ENCODE assay signal across 14 cellular contexts in the genomic region with DNA sequence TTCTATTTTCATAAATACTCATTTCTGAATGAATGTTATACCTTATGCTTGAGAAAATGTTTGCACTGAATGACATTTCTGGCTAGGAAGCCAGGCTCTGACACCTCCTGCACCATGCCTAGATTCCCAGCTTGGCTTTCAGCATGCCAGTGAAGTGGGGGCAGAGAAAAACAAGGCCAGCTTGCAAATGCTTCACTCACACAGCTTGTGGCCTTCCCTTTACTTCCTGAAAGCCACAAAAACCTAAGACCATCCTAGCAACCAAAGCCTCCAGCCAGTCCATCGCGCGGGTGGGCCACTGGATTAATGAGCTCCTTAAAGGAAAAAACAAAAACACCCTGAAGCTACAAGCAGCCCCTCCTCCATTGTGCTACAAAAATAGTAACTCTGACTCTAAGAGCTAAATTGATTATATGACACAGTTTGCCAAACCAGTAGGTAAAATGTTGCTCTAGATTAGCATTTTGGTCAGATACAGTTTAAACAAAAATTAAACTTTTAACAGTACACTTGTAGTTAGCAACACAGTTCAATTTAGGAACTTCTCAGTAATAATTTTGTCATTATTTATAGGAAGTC.
DNase-seq lines count a peak whose midpoint lies in the region; ATAC-seq and TF ChIP-seq lines count a peak whose summit lies in the region.
"Had no signal": no experiment of that assay in that cellular context is flagged by ENCODE, and none has a peak within 500 bp of the region (broad histone marks: within the 10 kb centered on the region; RNA-seq: fewer than 3 reads in every experiment).

No MANE protein-coding gene starts in this region.

- ATAC-seq in GM21717 (IDR thresholded peaks at IDR 0.05; ENCODE audit: unreplicated experiment) = no peak
- ATAC-seq in GM18868 (IDR thresholded peaks at IDR 0.05; ENCODE audit: unreplicated experiment) = no peak

- H3K27ac Mint-ChIP-seq in nephron = peak overlapping the region in 2 of 3 experiments; percentile 60 to 71
- H3K27ac Mint-ChIP-seq: HFFc6 had no signal

- peaks cover 89% of the 10 kb centered on the region for H3K4me1 ChIP-seq in left ventricle myocardium inferior

- peak overlapping the region; percentile 11 for H3K4me3 ChIP-seq in left ventricle myocardium inferior
- H3K4me3 ChIP-seq: thoracic aorta had no signal

- H3K27me3 Mint-ChIP-seq in nephron (ENCODE audit: low read depth) = no peaks in the 10 kb centered on the region

- TF ChIP-seq CTCF in left ventricle myocardium inferior (IDR thresholded peaks at IDR 0.05; ENCODE audit: borderline replicate concordance) (no peak), nephron (IDR thresholded peaks at IDR 0.05; ENCODE audit: unreplicated experiment in 3 of 3) (no peak)

- no peak overlapping the region for H3K4me3 Mint-ChIP-seq in nephron
- H3K4me3 Mint-ChIP-seq: HFFc6 had no signal

- no peaks in the 10 kb centered on the region for H3K36me3 Mint-ChIP-seq in nephron (ENCODE audit: low read depth)

- intact Hi-C loops in left ventricle myocardium inferior (cut with micrococcal nuclease) = no loop called here

- no peaks in the 10 kb centered on the region for H3K36me3 ChIP-seq in left ventricle myocardium inferior
- H3K36me3 ChIP-seq: thoracic aorta had no signal

- H3K27me3 ChIP-seq in left ventricle myocardium inferior (ENCODE audit: low read depth) = no peaks in the 10 kb centered on the region

- no peaks in the 10 kb centered on the region for H3K9me3 Mint-ChIP-seq in nephron
- H3K9me3 Mint-ChIP-seq: HFFc6 had no signal

- H3K4me1 Mint-ChIP-seq in nephron = peaks cover 39% of the 10 kb centered on the region

- DNase-seq in DMS 273 treated with DMSO at 0.1 percent for 48 hours (lab: John Stamatoyannopoulos, UW) (peak; percentile 84), amygdala (lab: John Stamatoyannopoulos, UW) (peak in 31 of 56 donors; percentile 3 to 63 (median 17)), left ventricle myocardium inferior (no peak), activated gamma-delta T cell (lab: John Stamatoyannopoulos, UW) (no peak)
- DNase-seq in stimulated activated CD4-positive, alpha-beta T cell treated with anti-CD3 and anti-CD28 coated beads, Interleukin-1b, Interleukin-23, amount 100 ng/mL, for 48 hours = no peak
- DNase-seq: activated CD4-positive, CD25-positive, alpha-beta regulatory T cell treated with anti-CD3 and anti-CD28 coated beads, Interleukin-2, amount 50 U/mL, for 72 hours; activated T-cell treated with anti-CD3 and anti-CD28 coated beads for 4 hours; cortex of kidney; HFFc6; kidney glomerular epithelial cell had no signal

- peak overlapping the region; percentile 68 for H3K27ac ChIP-seq in left ventricle myocardium inferior (replicated peaks)
- H3K27ac ChIP-seq: thoracic aorta had no signal

- no peaks in the 10 kb centered on the region for H3K9me3 ChIP-seq in left ventricle myocardium inferior (replicated peaks)
- H3K9me3 ChIP-seq: thoracic aorta had no signal

Comparison
In these comparisons a context has a peak if more than half of its experiments do, and no peak if none do; other contexts are left out.
1. DNase-seq: peak in DMS 273 treated with DMSO at 0.1 percent for 48 hours (single experiment) and amygdala (31 of 56); none in left ventricle myocardium inferior (single experiment), stimulated activated CD4-positive, alpha-beta T cell treated with anti-CD3 and anti-CD28 coated beads, Interleukin-1b, Interleukin-23, amount 100 ng/mL, for 48 hours (single experiment) and activated gamma-delta T cell (single experiment).